2 cellular contexts compared by ENCODE assay signal in the genomic region with DNA sequence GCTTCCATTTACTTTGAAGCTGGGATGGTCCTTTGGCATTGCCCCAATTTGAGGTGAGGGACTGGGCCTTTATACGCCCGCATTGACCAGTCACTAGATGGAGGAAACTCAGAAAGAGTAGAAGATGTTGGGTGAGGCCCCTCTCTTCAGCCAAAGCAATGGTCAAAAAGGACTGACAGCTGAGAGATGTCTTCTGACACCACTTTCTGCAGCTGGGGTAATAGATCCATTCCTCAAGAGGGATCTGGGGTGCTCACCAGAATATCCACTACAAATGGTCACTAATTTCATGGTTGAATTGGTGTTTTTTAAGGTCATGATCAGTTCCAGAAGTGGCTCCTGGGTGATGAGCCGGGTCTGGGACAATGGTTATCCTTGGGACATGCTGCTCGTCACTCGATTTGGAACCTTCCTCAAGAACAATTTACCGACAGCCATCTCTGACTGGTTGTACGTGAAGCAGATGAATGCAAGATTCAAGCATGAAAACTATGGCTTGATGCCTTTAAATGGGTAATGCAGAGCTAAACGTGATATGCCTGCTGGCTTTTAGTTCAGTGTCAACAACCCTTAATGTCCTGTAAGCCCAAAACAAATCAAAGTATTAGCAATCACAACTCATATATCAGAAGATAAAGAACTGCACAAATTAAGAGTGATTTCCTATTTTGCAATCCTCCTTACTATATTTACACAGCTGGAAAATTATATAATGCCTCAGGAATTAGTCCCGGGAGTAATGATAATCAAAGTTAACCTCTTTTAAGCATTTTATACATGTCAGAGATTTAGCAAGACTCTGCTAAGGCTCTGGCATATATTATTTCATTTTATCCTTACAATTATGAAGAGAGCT.
TF ChIP-seq lines count a peak whose summit lies in the region.

No MANE protein-coding gene starts in this region.

TF ChIP-seq in SK-N-SH, 30 proteins besides CTCF, POLR2A, EP300 and RAD21 (continued from another document):
- TF ChIP-seq SIN3A (IDR thresholded peaks at IDR 0.05; ENCODE audit: borderline replicate concordance, low read depth, low read length), result no peak
- TF ChIP-seq GABPA (IDR thresholded peaks at IDR 0.05; ENCODE audit: low read depth), result no peak
- TF ChIP-seq FOSL2 (IDR thresholded peaks at IDR 0.05; ENCODE audit: borderline replicate concordance, low read depth), result no peak
- no peak for TF ChIP-seq JUND (IDR thresholded peaks at IDR 0.05)
- TF ChIP-seq, protein P1, sequence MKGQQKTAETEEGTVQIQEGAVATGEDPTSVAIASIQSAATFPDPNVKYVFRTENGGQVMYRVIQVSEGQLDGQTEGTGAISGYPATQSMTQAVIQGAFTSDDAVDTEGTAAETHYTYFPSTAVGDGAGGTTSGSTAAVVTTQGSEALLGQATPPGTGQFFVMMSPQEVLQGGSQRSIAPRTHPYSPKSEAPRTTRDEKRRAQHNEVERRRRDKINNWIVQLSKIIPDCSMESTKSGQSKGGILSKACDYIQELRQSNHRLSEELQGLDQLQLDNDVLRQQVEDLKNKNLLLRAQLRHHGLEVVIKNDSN (IDR thresholded peaks at IDR 0.05; ENCODE audit: borderline replicate concordance, low read depth), result no peak
- no peak for TF ChIP-seq ZBTB33 (IDR thresholded peaks at IDR 0.05; ENCODE audit: borderline replicate concordance, low read depth)
- TF ChIP-seq FOXM1 (IDR thresholded peaks at IDR 0.05; ENCODE audit: low read depth), result no peak
- TF ChIP-seq MXI1 (IDR thresholded peaks at IDR 0.05; ENCODE audit: low read depth, low read length), result no peak
- TF ChIP-seq, protein P2, sequence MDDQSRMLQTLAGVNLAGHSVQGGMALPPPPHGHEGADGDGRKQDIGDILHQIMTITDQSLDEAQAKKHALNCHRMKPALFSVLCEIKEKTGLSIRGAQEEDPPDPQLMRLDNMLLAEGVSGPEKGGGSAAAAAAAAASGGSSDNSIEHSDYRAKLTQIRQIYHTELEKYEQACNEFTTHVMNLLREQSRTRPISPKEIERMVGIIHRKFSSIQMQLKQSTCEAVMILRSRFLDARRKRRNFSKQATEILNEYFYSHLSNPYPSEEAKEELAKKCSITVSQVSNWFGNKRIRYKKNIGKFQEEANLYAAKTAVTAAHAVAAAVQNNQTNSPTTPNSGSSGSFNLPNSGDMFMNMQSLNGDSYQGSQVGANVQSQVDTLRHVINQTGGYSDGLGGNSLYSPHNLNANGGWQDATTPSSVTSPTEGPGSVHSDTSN (IDR thresholded peaks at IDR 0.05), result no peak
- TF ChIP-seq TCF12 (IDR thresholded peaks at IDR 0.05), result no peak
- no peak for TF ChIP-seq SMC3 (IDR thresholded peaks at IDR 0.05; ENCODE audit: low read depth, low read length)
- TF ChIP-seq, protein P3, sequence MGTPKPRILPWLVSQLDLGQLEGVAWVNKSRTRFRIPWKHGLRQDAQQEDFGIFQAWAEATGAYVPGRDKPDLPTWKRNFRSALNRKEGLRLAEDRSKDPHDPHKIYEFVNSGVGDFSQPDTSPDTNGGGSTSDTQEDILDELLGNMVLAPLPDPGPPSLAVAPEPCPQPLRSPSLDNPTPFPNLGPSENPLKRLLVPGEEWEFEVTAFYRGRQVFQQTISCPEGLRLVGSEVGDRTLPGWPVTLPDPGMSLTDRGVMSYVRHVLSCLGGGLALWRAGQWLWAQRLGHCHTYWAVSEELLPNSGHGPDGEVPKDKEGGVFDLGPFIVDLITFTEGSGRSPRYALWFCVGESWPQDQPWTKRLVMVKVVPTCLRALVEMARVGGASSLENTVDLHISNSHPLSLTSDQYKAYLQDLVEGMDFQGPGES (IDR thresholded peaks at IDR 0.05; ENCODE audit: low read depth, low read length), result no peak
- no peak for TF ChIP-seq FOXJ3 (CRISPR knock-in tag; IDR thresholded peaks at IDR 0.05)
- TF ChIP-seq ELF1 (IDR thresholded peaks at IDR 0.05), result no peak
- no peak for TF ChIP-seq RFX5 (IDR thresholded peaks at IDR 0.05; ENCODE audit: low read length)
- TF ChIP-seq TAF1 (IDR thresholded peaks at IDR 0.05; ENCODE audit: borderline replicate concordance, low read depth, low read length), result no peak
- no peak for TF ChIP-seq MEF2A (IDR thresholded peaks at IDR 0.05; ENCODE audit: borderline replicate concordance, low read depth)
TF ChIP-seq in SK-N-SH: peak in this region for 0.

TF ChIP-seq in SK-N-SH treated with all-trans-retinoic acid at 6 μM for 48 hours, 23 proteins besides CTCF, POLR2A, EP300 and RAD21 (continued from another document):
- no peak for TF ChIP-seq TSHZ2 (CRISPR knock-in tag; IDR thresholded peaks at IDR 0.05)
- TF ChIP-seq ZFP30 (CRISPR knock-in tag; IDR thresholded peaks at IDR 0.05), result no peak
- TF ChIP-seq, protein P4, sequence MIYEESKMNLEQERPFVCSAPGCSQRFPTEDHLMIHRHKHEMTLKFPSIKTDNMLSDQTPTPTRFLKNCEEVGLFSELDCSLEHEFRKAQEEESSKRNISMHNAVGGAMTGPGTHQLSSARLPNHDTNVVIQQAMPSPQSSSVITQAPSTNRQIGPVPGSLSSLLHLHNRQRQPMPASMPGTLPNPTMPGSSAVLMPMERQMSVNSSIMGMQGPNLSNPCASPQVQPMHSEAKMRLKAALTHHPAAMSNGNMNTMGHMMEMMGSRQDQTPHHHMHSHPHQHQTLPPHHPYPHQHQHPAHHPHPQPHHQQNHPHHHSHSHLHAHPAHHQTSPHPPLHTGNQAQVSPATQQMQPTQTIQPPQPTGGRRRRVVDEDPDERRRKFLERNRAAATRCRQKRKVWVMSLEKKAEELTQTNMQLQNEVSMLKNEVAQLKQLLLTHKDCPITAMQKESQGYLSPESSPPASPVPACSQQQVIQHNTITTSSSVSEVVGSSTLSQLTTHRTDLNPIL (CRISPR knock-in tag; IDR thresholded peaks at IDR 0.05; ENCODE audit: low read depth), result no peak
- TF ChIP-seq CSDC2 (CRISPR knock-in tag; IDR thresholded peaks at IDR 0.05), result no peak
- no peak for TF ChIP-seq PATZ1 (CRISPR knock-in tag; IDR thresholded peaks at IDR 0.05; ENCODE audit: borderline replicate concordance)
- no peak for TF ChIP-seq ZC3H10 (CRISPR knock-in tag; IDR thresholded peaks at IDR 0.05)
- TF ChIP-seq, protein P5, sequence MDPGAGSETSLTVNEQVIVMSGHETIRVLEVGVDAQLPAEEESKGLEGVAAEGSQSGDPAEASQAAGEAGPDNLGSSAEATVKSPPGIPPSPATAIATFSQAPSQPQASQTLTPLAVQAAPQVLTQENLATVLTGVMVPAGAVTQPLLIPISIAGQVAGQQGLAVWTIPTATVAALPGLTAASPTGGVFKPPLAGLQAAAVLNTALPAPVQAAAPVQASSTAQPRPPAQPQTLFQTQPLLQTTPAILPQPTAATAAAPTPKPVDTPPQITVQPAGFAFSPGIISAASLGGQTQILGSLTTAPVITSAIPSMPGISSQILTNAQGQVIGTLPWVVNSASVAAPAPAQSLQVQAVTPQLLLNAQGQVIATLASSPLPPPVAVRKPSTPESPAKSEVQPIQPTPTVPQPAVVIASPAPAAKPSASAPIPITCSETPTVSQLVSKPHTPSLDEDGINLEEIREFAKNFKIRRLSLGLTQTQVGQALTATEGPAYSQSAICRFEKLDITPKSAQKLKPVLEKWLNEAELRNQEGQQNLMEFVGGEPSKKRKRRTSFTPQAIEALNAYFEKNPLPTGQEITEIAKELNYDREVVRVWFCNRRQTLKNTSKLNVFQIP (CRISPR knock-in tag; IDR thresholded peaks at IDR 0.05; ENCODE audit: borderline replicate concordance, low read depth), result no peak
- TF ChIP-seq PPARA (CRISPR knock-in tag; IDR thresholded peaks at IDR 0.05; ENCODE audit: borderline replicate concordance), result no peak
